Comparison of ENCODE assay signal across 12 cellular contexts in the genomic region with DNA sequence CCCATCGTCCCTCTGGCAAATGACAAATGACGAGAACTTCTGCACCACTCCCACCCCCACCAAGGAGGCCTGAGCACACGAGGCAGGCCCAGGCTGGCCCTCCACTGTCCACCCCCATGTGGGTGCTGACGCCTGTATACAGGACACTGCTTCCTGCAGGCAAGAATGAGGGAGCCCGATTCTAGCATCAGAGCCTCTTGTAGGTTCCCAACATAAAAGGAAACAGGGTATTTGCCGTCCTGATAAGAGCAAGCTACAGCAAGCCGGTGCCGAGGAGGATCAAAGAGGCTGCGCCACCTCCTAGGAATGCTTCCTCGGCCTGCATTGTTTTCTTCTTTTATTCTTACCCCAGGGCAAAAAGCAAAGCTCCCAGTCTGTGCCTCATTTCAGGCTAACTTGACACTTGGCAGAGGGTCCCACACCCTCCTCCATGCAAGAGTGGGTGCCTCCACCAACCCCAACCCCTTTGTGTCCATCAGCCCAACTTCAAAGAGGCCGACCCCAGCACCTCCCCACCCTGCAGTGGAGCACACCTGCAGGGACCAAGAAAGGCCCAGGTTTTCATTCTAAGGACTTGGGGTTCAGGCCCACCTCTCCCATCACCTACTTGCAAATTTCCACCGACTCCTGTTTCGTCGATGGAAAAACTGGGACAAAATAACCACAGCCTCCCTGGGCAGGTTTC. TPM values are rescaled to one million over a fixed set of nuclear protein-coding genes. Genes with fewer than 3 reads are reported as not detected.
DNase-seq lines count a peak whose midpoint lies in the region; ATAC-seq and TF ChIP-seq lines count a peak whose summit lies in the region.
"Had no signal": no experiment of that assay in that cellular context is flagged by ENCODE, and none has a peak within 500 bp of the region (broad histone marks: within the 10 kb centered on the region; RNA-seq: fewer than 3 reads in every experiment).

No MANE protein-coding gene starts in this region.

- H3K36me3 ChIP-seq in mucosa of descending colon (ENCODE audit: low read depth), result no peaks in the 10 kb centered on the region

- H3K9me3 ChIP-seq in mucosa of descending colon, result no peaks in the 10 kb centered on the region

- H3K9me3 Mint-ChIP-seq in dendritic cell treated with granulocyte-macrophage colony-stimulating factor and Interleukin-4, amounts not matched to agents 40 ng/mL and 50 ng/mL, for 4 days, result no peaks in the 10 kb centered on the region
- H3K9me3 Mint-ChIP-seq in type B pancreatic cell, result no peaks in the 10 kb centered on the region
- H3K9me3 Mint-ChIP-seq: activated naive CD8-positive, alpha-beta T cell treated with anti-CD3 and anti-CD28 coated beads for 36 hours had no signal

- intact Hi-C loops in dendritic cell treated with granulocyte-macrophage colony-stimulating factor and Interleukin-4, amounts not matched to agents 40 ng/mL and 50 ng/mL, for 4 days (cut with micrococcal nuclease), result no loop called here
- intact Hi-C loops in mucosa of descending colon (cut with DNase I, micrococcal nuclease), result no loop called here

- H3K4me3 Mint-ChIP-seq in dendritic cell treated with granulocyte-macrophage colony-stimulating factor and Interleukin-4, amounts not matched to agents 40 ng/mL and 50 ng/mL, for 4 days, result no peak overlapping the region
- H3K4me3 Mint-ChIP-seq in type B pancreatic cell, result no peak overlapping the region
- H3K4me3 Mint-ChIP-seq: activated naive CD8-positive, alpha-beta T cell treated with anti-CD3 and anti-CD28 coated beads for 36 hours had no signal

- H3K4me1 Mint-ChIP-seq in dendritic cell treated with granulocyte-macrophage colony-stimulating factor and Interleukin-4, amounts not matched to agents 40 ng/mL and 50 ng/mL, for 4 days (ENCODE audit: low read depth), result peaks cover 55% of the 10 kb centered on the region
- H3K4me1 Mint-ChIP-seq in type B pancreatic cell (ENCODE audit: unreplicated experiment), result peaks cover 47% of the 10 kb centered on the region
- H3K4me1 Mint-ChIP-seq: activated naive CD8-positive, alpha-beta T cell treated with anti-CD3 and anti-CD28 coated beads for 36 hours had no signal

- ATAC-seq in mucosa of descending colon, result peak; percentile 21

- TF ChIP-seq CTCF in mucosa of descending colon (IDR thresholded peaks at IDR 0.05) (no peak), type B pancreatic cell (conservative IDR thresholded peaks at IDR 0.05) (no peak)

- H3K4me1 ChIP-seq in mucosa of descending colon (ENCODE audit: low read depth), result peaks cover 3% of the 10 kb centered on the region

- H3K27ac Mint-ChIP-seq in dendritic cell treated with granulocyte-macrophage colony-stimulating factor and Interleukin-4, amounts not matched to agents 40 ng/mL and 50 ng/mL, for 4 days, result peak overlapping the region; percentile 60
- peak overlapping the region; percentile 89 for H3K27ac Mint-ChIP-seq in type B pancreatic cell
- H3K27ac Mint-ChIP-seq: activated naive CD8-positive, alpha-beta T cell treated with anti-CD3 and anti-CD28 coated beads for 36 hours had no signal

- DNase-seq in NCI-H226 (peak; percentile 93), mucosa of descending colon (peak in 1 of 3 donors; percentile 23), type B pancreatic cell (ENCODE audit: extremely low spot score, unreplicated experiment) (no peak), NCI-H1436 (lab: John Stamatoyannopoulos, UW) (no peak), NCI-H748 treated with DMSO at 0.1 percent for 48 hours (lab: John Stamatoyannopoulos, UW) (no peak), kidney glomerular epithelial cell (lab: John Stamatoyannopoulos, UW) (no peak), NCI-H510A treated with DMSO at 0.1 percent for 48 hours (lab: John Stamatoyannopoulos, UW) (no peak)
- DNase-seq: activated naive CD8-positive, alpha-beta T cell treated with anti-CD3 and anti-CD28 coated beads for 36 hours; DND-41; MV-4-11; stimulated activated CD4-positive, alpha-beta T cell treated with anti-CD3 and anti-CD28 coated beads, Interleukin-4, amount 100 ng/mL, for 1 hour had no signal

- H3K4me3 ChIP-seq in mucosa of descending colon, result no peak overlapping the region

- no peaks in the 10 kb centered on the region for H3K27me3 Mint-ChIP-seq in dendritic cell treated with granulocyte-macrophage colony-stimulating factor and Interleukin-4, amounts not matched to agents 40 ng/mL and 50 ng/mL, for 4 days
- no peaks in the 10 kb centered on the region for H3K27me3 Mint-ChIP-seq in type B pancreatic cell
- H3K27me3 Mint-ChIP-seq: activated naive CD8-positive, alpha-beta T cell treated with anti-CD3 and anti-CD28 coated beads for 36 hours had no signal

- H3K36me3 Mint-ChIP-seq in dendritic cell treated with granulocyte-macrophage colony-stimulating factor and Interleukin-4, amounts not matched to agents 40 ng/mL and 50 ng/mL, for 4 days (ENCODE audit: low read depth), result peaks cover 33% of the 10 kb centered on the region
- H3K36me3 Mint-ChIP-seq in type B pancreatic cell, result peaks cover 24% of the 10 kb centered on the region
- H3K36me3 Mint-ChIP-seq: activated naive CD8-positive, alpha-beta T cell treated with anti-CD3 and anti-CD28 coated beads for 36 hours had no signal

RNA-seq across cellular contexts. Expression of gene TNS3, which starts 23.8 kb away (rescaled TPM):
- 10 to 100 TPM; 69.1 to 98.9 (median 69.9) TPM for total RNA-seq in mucosa of descending colon
- 48.8 and 138 TPM in 2 replicates for total RNA-seq in type B pancreatic cell (ENCODE audit: low replicate concordance)
